ENCODE assay signal across 7 cellular contexts in genomic region chr2:76517238-76517909, GRCh38.
"Had no signal": no experiment of that assay in that cellular context is flagged by ENCODE, and none has a peak within 500 bp of the region (broad histone marks: within the 10 kb centered on the region; RNA-seq: fewer than 3 reads in every experiment).

No MANE protein-coding gene starts in this region.

- H2AFZ ChIP-seq: GM23338 had no signal

- H3K4me2 ChIP-seq: GM23338 had no signal

- DNase-seq: H9, HCEC 1CT had no signal

- H3K27ac Mint-ChIP-seq: GM23338, H9, IgD-negative memory B cell had no signal

- H3K4me1 Mint-ChIP-seq: IgD-negative memory B cell had no signal

- H3K4me3 Mint-ChIP-seq: GM23338, H9, IgD-negative memory B cell had no signal

- H3K36me3 Mint-ChIP-seq: IgD-negative memory B cell had no signal

- FAIRE-seq: H1, H54, HTR-8/SVneo had no signal

- H3K27me3 Mint-ChIP-seq: IgD-negative memory B cell had no signal

- ATAC-seq: GM23338 had no signal

- H3K4me3 ChIP-seq: GM23338 had no signal
